Comparison of ENCODE assay signal across 2 cellular contexts in genomic region chr1:164720329-164721036, GRCh38.
TF ChIP-seq lines count a peak whose summit lies in the region.

No MANE protein-coding gene starts in this region.

TF ChIP-seq in GM23338, 12 proteins besides CTCF, POLR2A, EP300 and RAD21 (continued from another document):
- no peak for TF ChIP-seq ZNF462 (CRISPR knock-in tag; IDR thresholded peaks at IDR 0.05)
- TF ChIP-seq ETS1 (IDR thresholded peaks at IDR 0.05), result no peak
- TF ChIP-seq CREB1 (CRISPR knock-in tag; IDR thresholded peaks at IDR 0.05; ENCODE audit: low read depth), result no peak
- TF ChIP-seq EZH2phosphoT487 (IDR thresholded peaks at IDR 0.05; ENCODE audit: unreplicated experiment), result no peak
- TF ChIP-seq POLR2AphosphoS5 (IDR thresholded peaks at IDR 0.05; ENCODE audit: low read depth), result no peak
- TF ChIP-seq REST (IDR thresholded peaks at IDR 0.05; ENCODE audit: unreplicated experiment), result no peak
- no peak for TF ChIP-seq NANOG (IDR thresholded peaks at IDR 0.05; ENCODE audit: borderline replicate concordance)
TF ChIP-seq in GM23338: peak in this region for 0.

TF ChIP-seq in HepG2, 621 proteins besides CTCF, POLR2A, EP300 and RAD21:
- no peak for TF ChIP-seq RERE (CRISPR knock-in tag; IDR thresholded peaks at IDR 0.05; ENCODE audit: low read depth)
- no peak for TF ChIP-seq ETS1 (CRISPR knock-in tag; IDR thresholded peaks at IDR 0.05)
- TF ChIP-seq NBN (conservative IDR thresholded peaks at IDR 0.05), result no peak
- no peak for TF ChIP-seq ZNF3 (CRISPR knock-in tag; IDR thresholded peaks at IDR 0.05)
- no peak for TF ChIP-seq HOXA9 (CRISPR knock-in tag; IDR thresholded peaks at IDR 0.05; ENCODE audit: borderline replicate concordance)
- TF ChIP-seq ZNF510 (CRISPR knock-in tag; IDR thresholded peaks at IDR 0.05; ENCODE audit: low read depth), result no peak
- TF ChIP-seq ELF1 (CRISPR knock-in tag; IDR thresholded peaks at IDR 0.05), result no peak
- TF ChIP-seq ELF4 (CRISPR knock-in tag; IDR thresholded peaks at IDR 0.05; ENCODE audit: borderline replicate concordance), result no peak
- TF ChIP-seq JARID2 (CRISPR knock-in tag; IDR thresholded peaks at IDR 0.05; ENCODE audit: insufficient replicate concordance), result no peak
- no peak for TF ChIP-seq HNRNPLL (IDR thresholded peaks at IDR 0.05; ENCODE audit: low read depth, low read length, poor library complexity, severe bottlenecking)
- no peak for TF ChIP-seq ZMAT5 (CRISPR knock-in tag; IDR thresholded peaks at IDR 0.05; ENCODE audit: borderline replicate concordance, low read depth)
- no peak for TF ChIP-seq PRDM4 (CRISPR knock-in tag; IDR thresholded peaks at IDR 0.05; ENCODE audit: borderline replicate concordance)
- TF ChIP-seq CEBPG (CRISPR knock-in tag; IDR thresholded peaks at IDR 0.05), result no peak
- TF ChIP-seq CHD2 (IDR thresholded peaks at IDR 0.05; ENCODE audit: low read depth, low read length), result no peak
- TF ChIP-seq ZBTB42 (CRISPR knock-in tag; IDR thresholded peaks at IDR 0.05), result no peak
- no peak for TF ChIP-seq NKX3-1 (CRISPR knock-in tag; IDR thresholded peaks at IDR 0.05)
TF ChIP-seq in HepG2: peak in this region for 0.
